ENCODE assay signal across 19 cellular contexts in the genomic region with DNA sequence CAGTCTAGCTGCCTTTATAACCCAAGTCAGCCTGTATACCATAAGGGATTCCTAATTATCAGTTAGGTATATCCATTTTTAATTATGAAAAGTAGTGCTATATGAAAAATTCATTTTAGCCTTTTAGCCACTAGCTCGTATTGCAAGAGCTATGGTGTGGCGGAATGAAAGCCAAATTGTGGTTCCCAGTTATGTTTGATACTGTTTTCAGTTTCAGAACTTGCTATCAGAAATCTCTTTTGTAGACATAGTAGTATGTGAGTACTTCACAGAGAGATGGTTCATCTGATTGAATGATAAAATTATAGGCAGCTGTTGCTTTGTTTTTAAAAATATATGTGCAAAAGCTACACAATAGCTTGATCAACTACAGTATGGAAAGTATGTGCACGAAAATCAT.
DNase-seq lines count a peak whose midpoint lies in the region; ATAC-seq, FAIRE-seq and TF ChIP-seq lines count a peak whose summit lies in the region.
"Had no signal": no experiment of that assay in that cellular context is flagged by ENCODE, and none has a peak within 500 bp of the region (broad histone marks: within the 10 kb centered on the region; RNA-seq: fewer than 3 reads in every experiment).

No MANE protein-coding gene starts in this region.

- TF ChIP-seq POLR2A in GM12892 (IDR thresholded peaks at IDR 0.05; ENCODE audit: low read depth, low read length) = no peak
- no peak for TF ChIP-seq POLR2A in vagina (IDR thresholded peaks at IDR 0.05)

- no peaks in the 10 kb centered on the region for H3K27me3 Mint-ChIP-seq in CD8-positive, alpha-beta T cell (ENCODE audit: low read depth)

- H3K4me3 ChIP-seq in CD8-positive, alpha-beta T cell (ENCODE audit: low read depth, low read length) = no peak overlapping the region
- H3K4me3 ChIP-seq in vagina = no peak overlapping the region
- H3K4me3 ChIP-seq: left lung had no signal

- H3K36me3 Mint-ChIP-seq in CD8-positive, alpha-beta T cell = peaks cover 23% of the 10 kb centered on the region
- H3K36me3 Mint-ChIP-seq: type B pancreatic cell had no signal

- no peak overlapping the region for H3K27ac ChIP-seq in CD8-positive, alpha-beta T cell (ENCODE audit: low read depth, low read length)
- no peak overlapping the region for H3K27ac ChIP-seq in vagina
- H3K27ac ChIP-seq: left lung had no signal

- no peaks in the 10 kb centered on the region for H3K27me3 ChIP-seq in CD8-positive, alpha-beta T cell (ENCODE audit: insufficient read depth, low read length)
- no peaks in the 10 kb centered on the region for H3K27me3 ChIP-seq in vagina
- H3K27me3 ChIP-seq: left lung had no signal

- CTCF ChIA-PET in CD8-positive, alpha-beta T cell (lab: Charles Lee) = interaction anchor here (3.9 kb wide), 1 partner anchor 23 kb away, joined by 12 read pairs; no protein-coding TSS in a partner anchor

- no peaks in the 10 kb centered on the region for H3K4me1 ChIP-seq in CD8-positive, alpha-beta T cell (ENCODE audit: insufficient read depth, low read length)
- H3K4me1 ChIP-seq in vagina = no peaks in the 10 kb centered on the region
- H3K4me1 ChIP-seq: left lung had no signal

- POLR2A ChIA-PET in CD8-positive, alpha-beta T cell (lab: Charles Lee) = no interaction called here

- no peaks in the 10 kb centered on the region for H3K36me3 ChIP-seq in CD8-positive, alpha-beta T cell (ENCODE audit: insufficient read depth, low read length)
- no peaks in the 10 kb centered on the region for H3K36me3 ChIP-seq in vagina
- H3K36me3 ChIP-seq: left lung had no signal

- no peak for ATAC-seq in CD8-positive, alpha-beta T cell
- peak; percentile 85 for ATAC-seq in GM18858 (IDR thresholded peaks at IDR 0.05; ENCODE audit: unreplicated experiment)
- ATAC-seq in GM21717 (IDR thresholded peaks at IDR 0.05; ENCODE audit: unreplicated experiment) = peak; percentile 72
- ATAC-seq in HG03558 (IDR thresholded peaks at IDR 0.05; ENCODE audit: extremely low read depth, unreplicated experiment) = peak; percentile 88
- no peak for ATAC-seq in GM21360 (IDR thresholded peaks at IDR 0.05; ENCODE audit: unreplicated experiment)
- ATAC-seq: left lung had no signal

- peak overlapping the region; percentile 50 for H3K27ac Mint-ChIP-seq in CD8-positive, alpha-beta T cell
- H3K27ac Mint-ChIP-seq: type B pancreatic cell had no signal

- no peak for TF ChIP-seq CTCF in CD8-positive, alpha-beta T cell (IDR thresholded peaks at IDR 0.05)
- no peak for TF ChIP-seq CTCF in vagina (IDR thresholded peaks at IDR 0.05)

- no peaks in the 10 kb centered on the region for H3K9me3 Mint-ChIP-seq in CD8-positive, alpha-beta T cell
- H3K9me3 Mint-ChIP-seq: type B pancreatic cell had no signal

- intact Hi-C loops in CD8-positive, alpha-beta T cell (cut with DNase I, micrococcal nuclease) = no loop called here
- intact Hi-C loops in vagina (cut with DNase I) = no loop called here

- FAIRE-seq in GM12892 (lab: Jason Lieb, UNC) = no peak
- FAIRE-seq: bronchial epithelial cell, G401.6 had no signal

- no peak for DNase-seq in CD8-positive, alpha-beta T cell
- no peak for DNase-seq in GM12892 (ENCODE audit: insufficient read length)
- DNase-seq in vagina (ENCODE audit: extremely low spot score in 2 of 2) = no peak
- no peak for DNase-seq in OCI-M1 (lab: John Stamatoyannopoulos, UW)
- DNase-seq: activated naive CD4-positive, alpha-beta T cell treated with anti-CD3 and anti-CD28 coated beads, Interleukin-2, amount 50 U/mL, for 16 hours; effector CD8-positive, alpha-beta T cell; KBM-7; left lung; NCI-H1417 treated with DMSO at 0.1 percent for 48 hours; NCI-H446 treated with DMSO at 0.1 percent for 48 hours; SK-N-SH; stimulated activated CD4-positive, alpha-beta T cell treated with anti-CD3 and anti-CD28 coated beads, Interleukin-4, amount 100 ng/mL, for 24 hours had no signal

- no peak overlapping the region for H3K4me3 Mint-ChIP-seq in CD8-positive, alpha-beta T cell
- H3K4me3 Mint-ChIP-seq: type B pancreatic cell had no signal

- H3K4me1 Mint-ChIP-seq in CD8-positive, alpha-beta T cell (ENCODE audit: low read depth) = peaks cover 16% of the 10 kb centered on the region

- no peaks in the 10 kb centered on the region for H3K9me3 ChIP-seq in CD8-positive, alpha-beta T cell (ENCODE audit: low read length)
- no peaks in the 10 kb centered on the region for H3K9me3 ChIP-seq in vagina
- H3K9me3 ChIP-seq: left lung, SK-N-SH had no signal

Comparison
In these comparisons a context has a peak if more than half of its experiments do, and no peak if none do; other contexts are left out.
1. ATAC-seq: peak in GM18858 (single experiment), GM21717 (single experiment) and HG03558 (single experiment); none in CD8-positive, alpha-beta T cell (single experiment) and GM21360 (single experiment).